In genomic region chr7:90455163-90456030, GRCh38 we compare ENCODE assay signal across 8 cellular contexts. TPM values are rescaled to one million over a fixed set of nuclear protein-coding genes. Genes with fewer than 3 reads are reported as not detected.
DNase-seq lines count a peak whose midpoint lies in the region; ATAC-seq, FAIRE-seq and TF ChIP-seq lines count a peak whose summit lies in the region.

No MANE protein-coding gene starts in this region.

- TF ChIP-seq EP300 in HepG2 (IDR thresholded peaks at IDR 0.05; ENCODE audit: low read depth in 2 of 2, low read length in 2 of 2) (no peak), HepG2 (CRISPR knock-in tag; IDR thresholded peaks at IDR 0.05; ENCODE audit: borderline replicate concordance) (no peak)

- peak; percentile 75 for FAIRE-seq in HepG2 (lab: Jason Lieb, UNC)

- H3K27me3 Mint-ChIP-seq in type B pancreatic cell, result peaks cover 11% of the 10 kb centered on the region

- TF ChIP-seq RAD21 in HepG2 (CRISPR knock-in tag; IDR thresholded peaks at IDR 0.05), result no peak

- in situ Hi-C loops in G401 (cut with HindIII; ENCODE audit: low sequenced_read_pairs) (no loop called here), HepG2 (cut with HindIII; ENCODE audit: extremely low pct_ligation_motif_present, low pct_unique_long_range_greater_than_20kb) (loop anchor here (10.0 kb wide), 1 partner anchor 139 kb away; the partner anchor contains the start of gene CDK14)

- peak overlapping the region; percentile 71 for H3K4me2 ChIP-seq in HepG2 (ENCODE audit: low read depth, low read length)

- H3K9me3 ChIP-seq in HepG2 (ENCODE audit: low read length), result no peaks in the 10 kb centered on the region

- no peaks in the 10 kb centered on the region for H3K36me3 Mint-ChIP-seq in type B pancreatic cell

- H3K9me3 Mint-ChIP-seq in type B pancreatic cell, result no peaks in the 10 kb centered on the region

- H3K4me1 Mint-ChIP-seq in type B pancreatic cell (ENCODE audit: unreplicated experiment), result peaks cover 13% of the 10 kb centered on the region

- H2AFZ ChIP-seq in HepG2 (ENCODE audit: low read length), result peak overlapping the region; percentile 77

- POLR2A ChIA-PET in HepG2 (lab: Yijun Ruan, JAX), result no interaction called here

- intact Hi-C loops in HepG2 (cut with micrococcal nuclease; ENCODE audit: unreplicated experiment), result loop anchor here (1.0 to 2.0 kb wide), 2 partner anchors 141 to 174 kb away; partner anchors contain the start of gene CDK14

- peak; percentile 83 for ATAC-seq in GM21423 (IDR thresholded peaks at IDR 0.05; ENCODE audit: unreplicated experiment)
- peak; percentile 90 for ATAC-seq in HepG2

- H3K27me3 ChIP-seq in HepG2 (ENCODE audit: control insufficient read depth in 1 of 2, insufficient read depth in 2 of 2, low read length in 2 of 2), result no peaks in the 10 kb centered on the region

- H3K27ac ChIP-seq in HepG2 (ENCODE audit: extremely low read length, insufficient read depth, low read length), result no peak overlapping the region

- H3K36me3 ChIP-seq in HepG2 (replicated peaks in 1 of 2; ENCODE audit: control insufficient read depth in 1 of 2, insufficient read depth in 2 of 2, low read length in 2 of 2), result no peaks in the 10 kb centered on the region

- no peak for TF ChIP-seq POLR2A in HepG2 (IDR thresholded peaks at IDR 0.05; ENCODE audit: insufficient read depth in 1 of 2, low read depth in 2 of 2, low read length in 2 of 2)

- no TSS peak for BruUV-seq in HepG2 (replicated peaks; lab: Mats Ljungman, UMichigan)

- no peaks in the 10 kb centered on the region for H3K79me2 ChIP-seq in HepG2 (ENCODE audit: insufficient read depth, low read length)

- CTCF ChIA-PET in HepG2 (lab: Yijun Ruan, JAX; ENCODE audit: low intra/inter-chr PET ratio, low total read pairs), result interaction anchor here (1.2 to 2.0 kb wide), 2 partner anchors 174 to 579 kb away, joined by 3 to 15 read pairs; no protein-coding TSS in a partner anchor

- no peak overlapping the region; the same call in 1 of the 2 replicates for H3K9ac ChIP-seq in HepG2 (ENCODE audit: insufficient read depth, low read depth, low read length)

- H3K4me3 ChIP-seq in choroid plexus epithelial cell (ENCODE audit: low read depth, low read length) (peak overlapping the region; percentile 34), HepG2 (replicated peaks in 1 of 3; ENCODE audit: insufficient read depth in 1 of 3, low read depth in 2 of 3, low read length in 3 of 3) (peak overlapping the region in 2 of 3 experiments; percentile 22 to 41; a peak in 1 of 6 replicates)

- DNase-seq in G401 (ENCODE audit: low spot score), result peak; percentile 83
- peak; percentile 24 for DNase-seq in HS-5 (ENCODE audit: low read depth)
- peak; percentile 85 for DNase-seq in NOMO-1 treated with DMSO at 0.1 percent for 48 hours (lab: John Stamatoyannopoulos, UW; ENCODE audit: unreplicated experiment)
- peak; percentile 73 for DNase-seq in choroid plexus epithelial cell (ENCODE audit: low read depth)
- DNase-seq in HepG2 (ENCODE audit: low spot score), result peak; percentile 10
- DNase-seq in type B pancreatic cell (ENCODE audit: extremely low spot score, unreplicated experiment), result no peak
- DNase-seq in activated CD4-positive, CD25-positive, alpha-beta regulatory T cell (lab: John Stamatoyannopoulos, UW), result no peak

- peaks cover 16% of the 10 kb centered on the region for H3K4me1 ChIP-seq in HepG2 (ENCODE audit: insufficient read depth, low read length)

- TF ChIP-seq CTCF in choroid plexus epithelial cell (conservative IDR thresholded peaks at IDR 0.05; ENCODE audit: low read depth, low read length), result peak; percentile 66
- TF ChIP-seq CTCF in HepG2 (CRISPR knock-in tag; IDR thresholded peaks at IDR 0.05), result peak; percentile 68
- peak; percentile 85 for TF ChIP-seq CTCF in type B pancreatic cell (conservative IDR thresholded peaks at IDR 0.05)

- peak overlapping the region; percentile 75 for H3K4me3 Mint-ChIP-seq in type B pancreatic cell

- 16% methylated on average over 6 of the region's 6 CpGs for WGBS in HepG2 (ENCODE audit: low lambda C conversion rate)

- H3K27ac Mint-ChIP-seq in type B pancreatic cell, result peak overlapping the region; percentile 19

- no peaks in the 10 kb centered on the region for H4K20me1 ChIP-seq in HepG2 (ENCODE audit: insufficient read depth, low read length)

TF ChIP-seq in HepG2, 621 proteins besides CTCF, POLR2A, EP300 and RAD21:
- no peak for TF ChIP-seq ZNF121 (CRISPR knock-in tag; IDR thresholded peaks at IDR 0.05)
- TF ChIP-seq SMC3 (IDR thresholded peaks at IDR 0.05; ENCODE audit: low read length), result peak; percentile 49
- peak; percentile 49 for TF ChIP-seq STAG1 (CRISPR knock-in tag; IDR thresholded peaks at IDR 0.05)

RNA-seq across cellular contexts. Expression of gene PTTG1IP2, which starts 14.0 kb away (rescaled TPM):
- total RNA-seq in G401 (2014; rRNA removed; shearing (Covaris generic)), result not detected in 2 replicates
- total RNA-seq in HepG2 (2016; rRNA removed; fragmentation: Illumina TruSeq; extraction: Trizol) (not detected in 2 replicates), type B pancreatic cell (ENCODE audit: low replicate concordance) (not detected in 2 replicates)
- not detected in 2 replicates for total RNA-seq in HepG2 (2016; cell fraction: cytosol; rRNA removed; fragmentation: Illumina TruSeq; extraction: Trizol; ENCODE audit: low read depth)
- not detected in 2 replicates for total RNA-seq in HepG2 (2016; cell fraction: insoluble cytoplasmic fraction; rRNA removed; fragmentation: Illumina TruSeq; extraction: Trizol)
- total RNA-seq in HepG2 (2016; cell fraction: membrane; rRNA removed; fragmentation: Illumina TruSeq; extraction: Trizol), result not detected in 2 replicates
- not detected in 2 replicates for total RNA-seq in HepG2 (2016; cell fraction: nucleus; rRNA removed; fragmentation: Illumina TruSeq; extraction: Trizol)
- polyA plus RNA-seq in HepG2 (2011; rRNA removed), result not detected in 2 replicates
- not detected in 2 replicates for polyA plus RNA-seq in HepG2 (2011; cell fraction: cytosol; rRNA removed)
- not detected in 2 replicates for polyA plus RNA-seq in HepG2 (2011; cell fraction: nucleus; rRNA removed)
- polyA plus RNA-seq in HepG2 (2012), result not detected in 2 replicates
- not detected in 2 replicates for polyA plus RNA-seq in HepG2 (2016; cell fraction: cytosol; fragmentation: Illumina TruSeq; extraction: Trizol; ENCODE audit: low read depth)
- not detected in 2 replicates for polyA plus RNA-seq in HepG2 (2016; cell fraction: insoluble cytoplasmic fraction; fragmentation: Illumina TruSeq; extraction: Trizol; ENCODE audit: low read depth)
- not detected in 2 replicates for polyA plus RNA-seq in HepG2 (2016; cell fraction: membrane; fragmentation: Illumina TruSeq; extraction: Trizol; ENCODE audit: low read depth)
- not detected in 2 replicates for polyA plus RNA-seq in HepG2 (2016; cell fraction: nucleus; fragmentation: Illumina TruSeq; extraction: Trizol; ENCODE audit: insufficient read depth, low read depth)
- polyA minus RNA-seq in HepG2 (2011; rRNA and poly(A)+ RNA removed; ENCODE audit: low replicate concordance), result not detected in 2 replicates
- not detected in 2 replicates for polyA minus RNA-seq in HepG2 (2011; cell fraction: cytosol; rRNA and poly(A)+ RNA removed)
- polyA minus RNA-seq in HepG2 (2011; cell fraction: nucleus; rRNA and poly(A)+ RNA removed), result not detected in 2 replicates

RNA-seq across cellular contexts. Expression of gene CLDN12, which starts 52.1 kb away (rescaled TPM):
- 20.1 and 22.8 TPM in 2 replicates for total RNA-seq in G401 (2014; rRNA removed; shearing (Covaris generic))
- total RNA-seq in HepG2 (2016; rRNA removed; fragmentation: Illumina TruSeq; extraction: Trizol), result 32.0 and 44.1 TPM in 2 replicates
- 4.9 and 5.3 TPM in 2 replicates for total RNA-seq in HepG2 (2016; cell fraction: cytosol; rRNA removed; fragmentation: Illumina TruSeq; extraction: Trizol; ENCODE audit: low read depth)
- 29.0 and 43.4 TPM in 2 replicates for total RNA-seq in HepG2 (2016; cell fraction: insoluble cytoplasmic fraction; rRNA removed; fragmentation: Illumina TruSeq; extraction: Trizol)
- total RNA-seq in HepG2 (2016; cell fraction: membrane; rRNA removed; fragmentation: Illumina TruSeq; extraction: Trizol), result 14.9 and 17.1 TPM in 2 replicates
- 44.7 and 45.4 TPM in 2 replicates for total RNA-seq in HepG2 (2016; cell fraction: nucleus; rRNA removed; fragmentation: Illumina TruSeq; extraction: Trizol)
- polyA plus RNA-seq in HepG2 (2011; rRNA removed), result 114 and 124 TPM in 2 replicates
- 115 and 125 TPM in 2 replicates for polyA plus RNA-seq in HepG2 (2011; cell fraction: cytosol; rRNA removed)
- polyA plus RNA-seq in HepG2 (2011; cell fraction: nucleus; rRNA removed), result 68.0 and 100 TPM in 2 replicates
- 47.5 and 62.4 TPM in 2 replicates for polyA plus RNA-seq in HepG2 (2012)
- polyA plus RNA-seq in HepG2 (2016; cell fraction: cytosol; fragmentation: Illumina TruSeq; extraction: Trizol; ENCODE audit: low read depth), result 1.6 and 2.6 TPM in 2 replicates
- 24.3 and 25.6 TPM in 2 replicates for polyA plus RNA-seq in HepG2 (2016; cell fraction: insoluble cytoplasmic fraction; fragmentation: Illumina TruSeq; extraction: Trizol; ENCODE audit: low read depth)
- polyA plus RNA-seq in HepG2 (2016; cell fraction: membrane; fragmentation: Illumina TruSeq; extraction: Trizol; ENCODE audit: low read depth), result 5.4 and 5.7 TPM in 2 replicates
- polyA plus RNA-seq in HepG2 (2016; cell fraction: nucleus; fragmentation: Illumina TruSeq; extraction: Trizol; ENCODE audit: insufficient read depth, low read depth), result 51.7 and 54.3 TPM in 2 replicates
- polyA minus RNA-seq in HepG2 (2011; rRNA and poly(A)+ RNA removed; ENCODE audit: low replicate concordance), result 196 and 646 TPM in 2 replicates
- polyA minus RNA-seq in HepG2 (2011; cell fraction: cytosol; rRNA and poly(A)+ RNA removed), result 105 and 122 TPM in 2 replicates
- 74.0 and 90.1 TPM in 2 replicates for polyA minus RNA-seq in HepG2 (2011; cell fraction: nucleus; rRNA and poly(A)+ RNA removed)
- total RNA-seq in type B pancreatic cell (ENCODE audit: low replicate concordance), result 34.8 and 36.3 TPM in 2 replicates

Comparison
In these comparisons a context has a peak if more than half of its experiments do, and no peak if none do; other contexts are left out.
1. DNase-seq: peak in G401 (single experiment), HS-5 (single experiment), NOMO-1 treated with DMSO at 0.1 percent for 48 hours (single experiment), choroid plexus epithelial cell (single experiment) and HepG2 (single experiment); none in type B pancreatic cell (single experiment) and activated CD4-positive, CD25-positive, alpha-beta regulatory T cell (0 of 4).
2. Peak in every context shown above with its lines, with median percentiles within 50 percentile points of each other: CTCF ChIP-seq.